Comparison of ENCODE assay signal across 8 cellular contexts in genomic region chr3:101513419-101513986, GRCh38. TPM values are rescaled to one million over a fixed set of nuclear protein-coding genes. Genes with fewer than 3 reads are reported as not detected.
DNase-seq lines count a peak whose midpoint lies in the region; ATAC-seq and TF ChIP-seq lines count a peak whose summit lies in the region.

No MANE protein-coding gene starts in this region.

- H3K4me3 Mint-ChIP-seq in activated naive CD4-positive, alpha-beta T cell treated with anti-CD3 and anti-CD28 coated beads, Interleukin-2, amount 10 ng/mL, durations not matched to agents 7 days and 5 days: peak overlapping the region; percentile 100
- H3K4me3 Mint-ChIP-seq in endothelial cell (ENCODE audit: unreplicated experiment): peak overlapping the region; percentile 98
- peak overlapping the region; percentile 100 for H3K4me3 Mint-ChIP-seq in natural killer cell treated with Interleukin-12 subunit alpha and Interleukin-12 subunit beta and Interleukin-15 and Interleukin-18, amount 100 ng/mL, for 72 hours

- no peaks in the 10 kb centered on the region for H3K9me3 ChIP-seq in SJSA1 (replicated peaks)

- no peak for DNase-seq in activated naive CD4-positive, alpha-beta T cell treated with anti-CD3 and anti-CD28 coated beads, Interleukin-2, amount 10 ng/mL, durations not matched to agents 7 days and 5 days
- DNase-seq in activated naive CD4-positive, alpha-beta T cell (lab: John Stamatoyannopoulos, UW): no peak
- DNase-seq in SJSA1 (ENCODE audit: low read depth in 1 of 2, low spot score in 2 of 2) (no peak), endothelial cell (ENCODE audit: low spot score) (no peak), C1 segment of cervical spinal cord (lab: John Stamatoyannopoulos, UW) (no peak), activated gamma-delta T cell (lab: John Stamatoyannopoulos, UW) (no peak)
- no peak for DNase-seq in natural killer cell treated with Interleukin-12 subunit alpha and Interleukin-12 subunit beta and Interleukin-15 and Interleukin-18, amount 100 ng/mL, for 72 hours (ENCODE audit: low spot score)

- no peak for TF ChIP-seq CTCF in endothelial cell (IDR thresholded peaks at IDR 0.05; ENCODE audit: unreplicated experiment)

- 0 out of 2 replicates have a peak, but pooled peaks cover 2% of the 10 kb centered on the region for H3K27me3 ChIP-seq in SJSA1 (replicated peaks)

- peaks cover 14% of the 10 kb centered on the region for H3K4me1 ChIP-seq in SJSA1 (replicated peaks)

- no peaks in the 10 kb centered on the region for H3K9me3 Mint-ChIP-seq in activated naive CD4-positive, alpha-beta T cell treated with anti-CD3 and anti-CD28 coated beads, Interleukin-2, amount 10 ng/mL, durations not matched to agents 7 days and 5 days
- no peaks in the 10 kb centered on the region for H3K9me3 Mint-ChIP-seq in endothelial cell (ENCODE audit: unreplicated experiment)
- H3K9me3 Mint-ChIP-seq in natural killer cell treated with Interleukin-12 subunit alpha and Interleukin-12 subunit beta and Interleukin-15 and Interleukin-18, amount 100 ng/mL, for 72 hours: no peaks in the 10 kb centered on the region

- peaks cover 6% of the 10 kb centered on the region; the same call in 1 of the 2 replicates for H3K36me3 ChIP-seq in SJSA1

- peaks cover 72% of the 10 kb centered on the region for H3K4me1 Mint-ChIP-seq in activated naive CD4-positive, alpha-beta T cell treated with anti-CD3 and anti-CD28 coated beads, Interleukin-2, amount 10 ng/mL, durations not matched to agents 7 days and 5 days
- H3K4me1 Mint-ChIP-seq in endothelial cell (ENCODE audit: unreplicated experiment): peaks cover 29% of the 10 kb centered on the region
- H3K4me1 Mint-ChIP-seq in natural killer cell treated with Interleukin-12 subunit alpha and Interleukin-12 subunit beta and Interleukin-15 and Interleukin-18, amount 100 ng/mL, for 72 hours (ENCODE audit: low read depth in 2 of 2): peaks cover 32 to 40% of the 10 kb centered on the region in 2 donors

- peak overlapping the region; percentile 97 for H3K27ac ChIP-seq in SJSA1

- ATAC-seq in HG02943 (IDR thresholded peaks at IDR 0.05; ENCODE audit: low read depth, unreplicated experiment): peak; percentile 33
- ATAC-seq in natural killer cell treated with Interleukin-12 subunit alpha and Interleukin-12 subunit beta and Interleukin-15 and Interleukin-18, amount 100 ng/mL, for 72 hours: peak in 1 of 2 donors; percentile 28

- peak overlapping the region; percentile 57 for H3K4me3 ChIP-seq in SJSA1

- peak overlapping the region; percentile 99 for H3K27ac Mint-ChIP-seq in activated naive CD4-positive, alpha-beta T cell treated with anti-CD3 and anti-CD28 coated beads, Interleukin-2, amount 10 ng/mL, durations not matched to agents 7 days and 5 days
- peak overlapping the region; percentile 97 for H3K27ac Mint-ChIP-seq in endothelial cell (ENCODE audit: unreplicated experiment)
- H3K27ac Mint-ChIP-seq in natural killer cell treated with Interleukin-12 subunit alpha and Interleukin-12 subunit beta and Interleukin-15 and Interleukin-18, amount 100 ng/mL, for 72 hours: peak overlapping the region; percentile 98 to 100

- peaks cover 4% of the 10 kb centered on the region for H3K27me3 Mint-ChIP-seq in activated naive CD4-positive, alpha-beta T cell treated with anti-CD3 and anti-CD28 coated beads, Interleukin-2, amount 10 ng/mL, durations not matched to agents 7 days and 5 days
- H3K27me3 Mint-ChIP-seq in endothelial cell (ENCODE audit: unreplicated experiment): peaks cover 10% of the 10 kb centered on the region
- H3K27me3 Mint-ChIP-seq in natural killer cell treated with Interleukin-12 subunit alpha and Interleukin-12 subunit beta and Interleukin-15 and Interleukin-18, amount 100 ng/mL, for 72 hours: peaks cover 0 to 3% of the 10 kb centered on the region in 2 donors

- peaks cover 28% of the 10 kb centered on the region for H3K36me3 Mint-ChIP-seq in activated naive CD4-positive, alpha-beta T cell treated with anti-CD3 and anti-CD28 coated beads, Interleukin-2, amount 10 ng/mL, durations not matched to agents 7 days and 5 days
- H3K36me3 Mint-ChIP-seq in endothelial cell (ENCODE audit: low read depth, unreplicated experiment): peaks cover 14% of the 10 kb centered on the region
- H3K36me3 Mint-ChIP-seq in natural killer cell treated with Interleukin-12 subunit alpha and Interleukin-12 subunit beta and Interleukin-15 and Interleukin-18, amount 100 ng/mL, for 72 hours: peaks cover 6% of the 10 kb centered on the region

- CTCF ChIA-PET in activated naive CD4-positive, alpha-beta T cell treated with anti-CD3 and anti-CD28 coated beads, Interleukin-2, amount 10 ng/mL, durations not matched to agents 7 days and 5 days (lab: Charles Lee): interaction anchor here (0.7 to 1.3 kb wide), 5 partner anchors 32 to 443 kb away, joined by 3 to 5 read pairs (median 3); partner anchors contain the start of gene PCNP

RNA-seq across cellular contexts. Expression of gene SENP7, which starts 0.5 kb away (rescaled TPM):
- 4.6 and 15.9 TPM in 2 replicates for total RNA-seq in SJSA1 (2014; rRNA removed; shearing (Covaris generic))
- total RNA-seq in endothelial cell (ENCODE audit: unreplicated experiment): 36.6 TPM
- total RNA-seq in natural killer cell treated with Interleukin-12 subunit alpha and Interleukin-12 subunit beta and Interleukin-15 and Interleukin-18, amount 100 ng/mL, for 72 hours: 10 to 100 TPM; 17.3 to 17.9 TPM

RNA-seq across cellular contexts. Expression of gene TRMT10C, which starts 48.2 kb away (rescaled TPM):
- total RNA-seq in SJSA1 (2014; rRNA removed; shearing (Covaris generic)): 28.4 and 29.2 TPM in 2 replicates
- 26.3 TPM for total RNA-seq in endothelial cell (ENCODE audit: unreplicated experiment)
- total RNA-seq in natural killer cell treated with Interleukin-12 subunit alpha and Interleukin-12 subunit beta and Interleukin-15 and Interleukin-18, amount 100 ng/mL, for 72 hours: 10 to 100 TPM; 29.7 to 43.5 TPM
